21 cellular contexts compared by ENCODE assay signal in genomic region chr6:137084865-137085617, GRCh38. TPM values are rescaled to one million over a fixed set of nuclear protein-coding genes. Genes with fewer than 3 reads are reported as not detected.
DNase-seq lines count a peak whose midpoint lies in the region; ATAC-seq, FAIRE-seq and TF ChIP-seq lines count a peak whose summit lies in the region.
"Had no signal": no experiment of that assay in that cellular context is flagged by ENCODE, and none has a peak within 500 bp of the region (broad histone marks: within the 10 kb centered on the region; RNA-seq: fewer than 3 reads in every experiment).

No MANE protein-coding gene starts in this region.

- H3K9ac ChIP-seq in K562 (ENCODE audit: insufficient read depth in 1 of 2, low read depth in 2 of 2, low read length in 2 of 2), result no peak overlapping the region

- H3K9me3 Mint-ChIP-seq in CD14-positive monocyte, result no peaks in the 10 kb centered on the region
- no peaks in the 10 kb centered on the region for H3K9me3 Mint-ChIP-seq in stimulated activated memory B cell treated with anti-CD40 and anti-IgM and Interleukin-4, amounts not matched to agents 10 μg/mL and 1 μg/mL and 100 μg/mL, for 72 hours
- H3K9me3 Mint-ChIP-seq: CD4-positive, alpha-beta memory T cell had no signal

- H3K4me2 ChIP-seq in K562 (ENCODE audit: insufficient read depth, low read length), result no peak overlapping the region

- no peaks in the 10 kb centered on the region for H3K9me1 ChIP-seq in K562 (ENCODE audit: control insufficient read depth, insufficient read depth, low read length)

- H3K36me3 ChIP-seq in K562 (ENCODE audit: control insufficient read depth, insufficient read depth, low read length), result no peaks in the 10 kb centered on the region
- H3K36me3 ChIP-seq: MG63 had no signal

- CTCF ChIA-PET in K562 (lab: Yijun Ruan, JAX; ENCODE audit: low intra/inter-chr PET ratio), result interaction anchor here (0.6 kb wide), 1 partner anchor 718 kb away, joined by 3 read pairs; no protein-coding TSS in a partner anchor

- peak overlapping the region in 4 of 7 donors; percentile 1 to 61 (median 20) for H3K27ac Mint-ChIP-seq in CD14-positive monocyte
- no peak overlapping the region for H3K27ac Mint-ChIP-seq in stimulated activated memory B cell treated with anti-CD40 and anti-IgM and Interleukin-4, amounts not matched to agents 10 μg/mL and 1 μg/mL and 100 μg/mL, for 72 hours
- H3K27ac Mint-ChIP-seq: CD4-positive, alpha-beta memory T cell had no signal

- in situ Hi-C loops in K562 (cut with MboI), result loop anchor here (10.0 kb wide), 1 partner anchor 550 kb away; no protein-coding TSS in a partner anchor

- no peaks in the 10 kb centered on the region for H3K79me2 ChIP-seq in K562 (ENCODE audit: control insufficient read depth, insufficient read depth, low read length)

- DNase-seq in CD14-positive monocyte (ENCODE audit: low spot score) (no peak), GM12891 (ENCODE audit: insufficient read length, low spot score) (no peak), NOMO-1 treated with dmso at 0.1 percent for 144 hours (lab: John Stamatoyannopoulos, UW; ENCODE audit: unreplicated experiment) (peak; percentile 1), K562 (ENCODE audit: extremely low read depth in 1 of 4, low spot score in 3 of 4) (no peak), amniotic stem cell (lab: John Stamatoyannopoulos, UW) (no peak), NAMALWA (ENCODE audit: low spot score) (no peak)
- DNase-seq: CD4-positive, alpha-beta memory T cell; MG63; NCI-H1105 treated with DMSO at 0.1 percent for 48 hours; NCI-H1694 treated with DMSO at 0.1 percent for 48 hours; NCI-H2081 treated with DMSO at 0.1 percent for 48 hours; NCI-H446; NCI-H526; SIG-M5 had no signal

- H3K4me1 ChIP-seq in K562 (replicated peaks in 1 of 2; ENCODE audit: control insufficient read depth in 2 of 2, insufficient read depth in 2 of 2, low read length in 2 of 2), result no peaks in the 10 kb centered on the region

- POLR2A ChIA-PET in K562 (lab: Yijun Ruan, JAX), result no interaction called here

- H3K4me3 ChIP-seq in K562, result no peak overlapping the region
- H3K4me3 ChIP-seq: MG63 had no signal

- no peak overlapping the region for H3K27ac ChIP-seq in K562 (ENCODE audit: extremely low read depth, low read depth, low read length)
- H3K27ac ChIP-seq: RWPE1 had no signal

- H3K27me3 Mint-ChIP-seq in CD14-positive monocyte (ENCODE audit: low read depth in 3 of 3), result peaks cover under 1 to 5% (median 2%) of the 10 kb centered on the region in 3 donors
- H3K27me3 Mint-ChIP-seq in stimulated activated memory B cell treated with anti-CD40 and anti-IgM and Interleukin-4, amounts not matched to agents 10 μg/mL and 1 μg/mL and 100 μg/mL, for 72 hours, result no peaks in the 10 kb centered on the region

- intact Hi-C loops in CD14-positive monocyte (cut with micrococcal nuclease) (no loop called here), K562 (cut with micrococcal nuclease) (no loop called here)

- TF ChIP-seq RAD21 in K562 (CRISPR knock-in tag; conservative IDR thresholded peaks at IDR 0.05 in 1 of 2, IDR thresholded peaks at IDR 0.05 in 1 of 2), result no peak

- FAIRE-seq in GM12891 (lab: Jason Lieb, UNC), result peak; percentile 67
- peak; percentile 29 for FAIRE-seq in K562 (lab: Jason Lieb, UNC)
- FAIRE-seq: H54 had no signal

- peaks cover 4 to 5% of the 10 kb centered on the region in 2 experiments; a peak in 2 of 5 replicates for H3K27me3 ChIP-seq in K562 (ENCODE audit: control insufficient read depth in 2 of 2, insufficient read depth in 2 of 2, low read length in 2 of 2)
- H3K27me3 ChIP-seq: MG63 had no signal

- TF ChIP-seq CTCF in CD14-positive monocyte (IDR thresholded peaks at IDR 0.05) (no peak), K562 (IDR thresholded peaks at IDR 0.05 in 2 of 3, conservative IDR thresholded peaks at IDR 0.05 in 1 of 3; ENCODE audit: insufficient read depth in 2 of 3, low read depth in 1 of 3, low read length in 3 of 3) (no peak)

- peaks cover 19% of the 10 kb centered on the region for H3K4me1 Mint-ChIP-seq in CD14-positive monocyte
- peaks cover 12% of the 10 kb centered on the region for H3K4me1 Mint-ChIP-seq in stimulated activated memory B cell treated with anti-CD40 and anti-IgM and Interleukin-4, amounts not matched to agents 10 μg/mL and 1 μg/mL and 100 μg/mL, for 72 hours
- H3K4me1 Mint-ChIP-seq: CD4-positive, alpha-beta memory T cell had no signal

- 0% methylated on average over 2 of the region's 2 CpGs for WGBS in K562 (ENCODE audit: insufficient coverage, low coverage, missing lambda C conversion rate)

- no TSS peak for BruUV-seq in K562 (replicated peaks; lab: Mats Ljungman, UMichigan)

- no peak for ATAC-seq in K562
- no peak for ATAC-seq in stimulated activated memory B cell treated with anti-CD40 and anti-IgM and Interleukin-4, amounts not matched to agents 10 μg/mL and 1 μg/mL and 100 μg/mL, for 72 hours
- ATAC-seq: SK-N-SH treated with all-trans-retinoic acid at 6 μM for 48 hours had no signal

- H2AFZ ChIP-seq in K562 (ENCODE audit: low read depth, low read length), result no peak overlapping the region

- H3K36me3 Mint-ChIP-seq in CD14-positive monocyte, result no peaks in the 10 kb centered on the region
- H3K36me3 Mint-ChIP-seq in stimulated activated memory B cell treated with anti-CD40 and anti-IgM and Interleukin-4, amounts not matched to agents 10 μg/mL and 1 μg/mL and 100 μg/mL, for 72 hours, result no peaks in the 10 kb centered on the region
- H3K36me3 Mint-ChIP-seq: CD4-positive, alpha-beta memory T cell had no signal

- no peaks in the 10 kb centered on the region for H4K20me1 ChIP-seq in K562 (replicated peaks; ENCODE audit: control insufficient read depth, insufficient read depth, low read length)

- no peak for TF ChIP-seq EP300 in K562 (IDR thresholded peaks at IDR 0.05; ENCODE audit: low read length)

- no peaks in the 10 kb centered on the region for H3K9me3 ChIP-seq in K562 (replicated peaks; ENCODE audit: control insufficient read depth, insufficient read depth, low read depth, low read length)
- H3K9me3 ChIP-seq: MG63 had no signal

- no peak overlapping the region for H3K4me3 Mint-ChIP-seq in CD14-positive monocyte
- no peak overlapping the region for H3K4me3 Mint-ChIP-seq in stimulated activated memory B cell treated with anti-CD40 and anti-IgM and Interleukin-4, amounts not matched to agents 10 μg/mL and 1 μg/mL and 100 μg/mL, for 72 hours
- H3K4me3 Mint-ChIP-seq: CD4-positive, alpha-beta memory T cell had no signal

- TF ChIP-seq POLR2A in GM12891 (IDR thresholded peaks at IDR 0.05; ENCODE audit: low read depth, low read length), result no peak
- no peak for TF ChIP-seq POLR2A in K562 (conservative IDR thresholded peaks at IDR 0.05)

TF ChIP-seq in GM12891, 5 proteins besides CTCF, POLR2A, EP300 and RAD21:
- TF ChIP-seq PAX5 (IDR thresholded peaks at IDR 0.05; ENCODE audit: insufficient read depth, low read length, severe bottlenecking), result no peak
- no peak for TF ChIP-seq POLR2AphosphoS5 (IDR thresholded peaks at IDR 0.05; ENCODE audit: low read depth, low read length)
- TF ChIP-seq TAF1 (IDR thresholded peaks at IDR 0.05; ENCODE audit: low read depth, low read length), result no peak
- no peak; the same call in 1 of the 2 replicates for TF ChIP-seq SPI1 (IDR thresholded peaks at IDR 0.05; ENCODE audit: low read depth, low read length)
- TF ChIP-seq POU2F2 (IDR thresholded peaks at IDR 0.05; ENCODE audit: low read depth, low read length), result no peak

TF ChIP-seq in K562, 482 proteins besides CTCF, POLR2A, EP300 and RAD21 (continues in another document):
- TF ChIP-seq SAP30 (IDR thresholded peaks at IDR 0.05; ENCODE audit: borderline replicate concordance, insufficient read depth, low read depth, low read length, poor library complexity, severe bottlenecking) (no peak), ZNF212 (CRISPR knock-in tag; IDR thresholded peaks at IDR 0.05) (no peak), DIDO1 (tag; IDR thresholded peaks at IDR 0.05; ENCODE audit: low read depth) (no peak), USF1 (CRISPR knock-in tag; IDR thresholded peaks at IDR 0.05) (no peak), ARHGAP35 (IDR thresholded peaks at IDR 0.05; ENCODE audit: partially characterized antibody) (no peak), TEAD4 (IDR thresholded peaks at IDR 0.05; ENCODE audit: low read length) (no peak), TEAD4 (CRISPR knock-in tag; IDR thresholded peaks at IDR 0.05; ENCODE audit: borderline replicate concordance) (no peak), KLF10 (CRISPR knock-in tag; IDR thresholded peaks at IDR 0.05) (no peak), ZNF699 (CRISPR knock-in tag; IDR thresholded peaks at IDR 0.05; ENCODE audit: insufficient replicate concordance) (no peak)

RNA-seq across cellular contexts. Expression of gene IL20RA, which starts 40.3 kb away (rescaled TPM):
- not detected for polyA plus RNA-seq in CD14-positive monocyte
- 0.03 TPM for polyA plus RNA-seq in GM12891 (2012; ENCODE audit: low read depth, missing spikeins)
- not detected in 2 replicates for total RNA-seq in K562 (2011; cell fraction: chromatin; rRNA removed; ENCODE audit: low replicate concordance)
- total RNA-seq in K562 (2011; cell fraction: nucleolus; rRNA removed), result not detected in 2 replicates
- not detected in 2 replicates for total RNA-seq in K562 (2011; cell fraction: nucleoplasm; rRNA removed)
- total RNA-seq in K562 (2014; rRNA removed), result not detected in 2 replicates
- not detected in 2 replicates for total RNA-seq in K562 (2014; rRNA removed; fragmentation: Illumina TruSeq; extraction: Trizol)
- not detected in 2 replicates for total RNA-seq in K562 (2015; rRNA removed; fragmentation: Illumina TruSeq; extraction: Trizol)
- not detected in 2 replicates for total RNA-seq in K562 (2021)
- not detected in 2 replicates for polyA plus RNA-seq in K562 (2011; rRNA removed)
- polyA plus RNA-seq in K562 (2011; cell fraction: cytosol; rRNA removed), result not detected in 2 replicates
- not detected in 2 replicates for polyA plus RNA-seq in K562 (2011; cell fraction: nucleus; rRNA removed)
- polyA plus RNA-seq in K562 (2012), result not detected in 2 replicates
- not detected in 2 replicates for polyA plus RNA-seq in K562 (2014; fragmentation: Illumina TruSeq; extraction: Trizol)
- not detected for polyA plus RNA-seq in K562 (2014; fragmentation: Nextera tagmentation; extraction: Ambion mirVana)
- not detected in 2 replicates for polyA plus RNA-seq in K562 (2014; rRNA removed)
- not detected in 2 replicates for polyA minus RNA-seq in K562 (2011; rRNA and poly(A)+ RNA removed)
- not detected in 2 replicates for polyA minus RNA-seq in K562 (2011; cell fraction: cytosol; rRNA and poly(A)+ RNA removed)
- polyA minus RNA-seq in K562 (2011; cell fraction: nucleus; rRNA and poly(A)+ RNA removed), result not detected in 2 replicates
- total RNA-seq: A673; CD4-positive, alpha-beta memory T cell; G401 had no signal
- polyA plus RNA-seq: BJ; CD4-positive, alpha-beta memory T cell had no signal
